ENCODE assay signal across 8 cellular contexts in genomic region chr16:29972992-29973383, GRCh38. TPM values are rescaled to one million over a fixed set of nuclear protein-coding genes. Genes with fewer than 3 reads are reported as not detected.
A peak's percentile ranks its signal among the peaks of the same experiment; 100 is the strongest.
DNase-seq lines count a peak whose midpoint lies in the region; ATAC-seq and TF ChIP-seq lines count a peak whose summit lies in the region.

No MANE protein-coding gene starts in this region.

- intact Hi-C loops in left ventricle myocardium inferior (cut with micrococcal nuclease) (no loop called here), right cardiac atrium (cut with DNase I) (no loop called here), MCF 10A (cut with micrococcal nuclease) (no loop called here), vagina (cut with DNase I) (no loop called here), ascending aorta (cut with DNase I) (loop anchor here (1.0 to 5.0 kb wide), 5 partner anchors 12 to 166 kb away; partner anchors contain the start of genes CDIPT, INO80E, KCTD13 and MAZ)
- intact Hi-C loops in naive thymus-derived CD4-positive, alpha-beta T cell (cut with micrococcal nuclease) = loop anchor here (1.0 to 10.0 kb wide), 9 partner anchors 11 to 432 kb away; partner anchors contain the start of genes CDIPT (in 2 of the 2), INO80E (in 2 of the 2), KCTD13 (in 2 of the 2) and ASPHD1 (in 1 of the 2)

- ATAC-seq in right cardiac atrium = no peak
- ATAC-seq in naive thymus-derived CD4-positive, alpha-beta T cell = no peak
- ATAC-seq in GM18498 (IDR thresholded peaks at IDR 0.05; ENCODE audit: unreplicated experiment) = no peak

- CTCF ChIA-PET in MCF 10A (lab: Yijun Ruan, JAX) = interaction anchor here (0.6 to 1.2 kb wide), 12 partner anchors 20 to 1658 kb away, joined by 3 to 6 read pairs (median 4); partner anchors contain the start of genes HIRIP3, PAGR1, TBX6 and TLCD3B
- CTCF ChIA-PET in naive thymus-derived CD4-positive, alpha-beta T cell (lab: Charles Lee) = interaction anchor here (0.6 to 1.8 kb wide), 7 partner anchors 13 to 1432 kb away, joined by 3 to 8 read pairs (median 3); partner anchors contain the start of gene KCTD13

- no peaks in the 10 kb centered on the region for H3K27me3 Mint-ChIP-seq in MCF 10A (ENCODE audit: insufficient read depth, unreplicated experiment)
- no peaks in the 10 kb centered on the region for H3K27me3 Mint-ChIP-seq in naive thymus-derived CD4-positive, alpha-beta T cell

- peak overlapping the region; percentile 96 for H3K27ac ChIP-seq in left ventricle myocardium inferior (replicated peaks)
- no peak overlapping the region for H3K27ac ChIP-seq in right cardiac atrium (ENCODE audit: low read length)
- H3K27ac ChIP-seq in naive thymus-derived CD4-positive, alpha-beta T cell (ENCODE audit: low read depth, low read length) = peak overlapping the region; percentile 78
- H3K27ac ChIP-seq in vagina = peak overlapping the region; percentile 80
- no peak overlapping the region for H3K27ac ChIP-seq in ascending aorta

- no TSS peak for BruUV-seq in MCF 10A (replicated peaks; lab: Mats Ljungman, UMichigan)

- H3K4me3 Mint-ChIP-seq in MCF 10A (ENCODE audit: unreplicated experiment) = peak overlapping the region; percentile 96
- peak overlapping the region; percentile 80 to 97 (median 94) for H3K4me3 Mint-ChIP-seq in naive thymus-derived CD4-positive, alpha-beta T cell

- H3K4me1 Mint-ChIP-seq in MCF 10A (ENCODE audit: insufficient read depth, unreplicated experiment) = peaks cover 27% of the 10 kb centered on the region
- peaks cover 23 to 43% (median 37%) of the 10 kb centered on the region in 7 donors for H3K4me1 Mint-ChIP-seq in naive thymus-derived CD4-positive, alpha-beta T cell

- H3K36me3 Mint-ChIP-seq in MCF 10A (ENCODE audit: insufficient read depth, unreplicated experiment) = peaks cover 39% of the 10 kb centered on the region
- peaks cover 8 to 23% (median 14%) of the 10 kb centered on the region in 5 donors for H3K36me3 Mint-ChIP-seq in naive thymus-derived CD4-positive, alpha-beta T cell

- POLR2A ChIA-PET in MCF 10A (lab: Yijun Ruan, JAX) = interaction anchor here (0.6 to 5.8 kb wide), 27 partner anchors 11 to 214 kb away, joined by 3 to 75 read pairs (median 4); partner anchors contain the start of genes ASPHD1, CDIPT, HIRIP3 and INO80E
- POLR2A ChIA-PET in naive thymus-derived CD4-positive, alpha-beta T cell (lab: Charles Lee) = interaction anchor here (0.6 to 6.4 kb wide), 21 partner anchors 11 to 990 kb away, joined by 3 to 79 read pairs (median 5); partner anchors contain the start of genes ALDOA, CDIPT, HIRIP3 and INO80E

- H3K4me1 ChIP-seq in left ventricle myocardium inferior = peaks cover 47% of the 10 kb centered on the region
- H3K4me1 ChIP-seq in right cardiac atrium (ENCODE audit: control insufficient read depth, insufficient read depth, low read length) = peaks cover 11% of the 10 kb centered on the region
- H3K4me1 ChIP-seq in naive thymus-derived CD4-positive, alpha-beta T cell (ENCODE audit: control insufficient read depth in 2 of 2, insufficient read depth in 2 of 2, low read length in 2 of 2) = peaks cover 20 to 23% of the 10 kb centered on the region in 2 donors
- peaks cover 38% of the 10 kb centered on the region for H3K4me1 ChIP-seq in vagina
- H3K4me1 ChIP-seq in ascending aorta = peaks cover 12 to 24% of the 10 kb centered on the region in 2 donors

- TF ChIP-seq CTCF in left ventricle myocardium inferior (IDR thresholded peaks at IDR 0.05; ENCODE audit: borderline replicate concordance) (no peak), MCF 10A (IDR thresholded peaks at IDR 0.05; ENCODE audit: unreplicated experiment) (no peak), vagina (IDR thresholded peaks at IDR 0.05) (no peak), ascending aorta (IDR thresholded peaks at IDR 0.05) (no peak)

- DNase-seq in left ventricle myocardium inferior (no peak), right cardiac atrium (no peak), MCF 10A (ENCODE audit: unreplicated experiment) (no peak), vagina (ENCODE audit: extremely low spot score in 2 of 2) (no peak), NCI-H2107 treated with DMSO at 0.1 percent for 48 hours (lab: John Stamatoyannopoulos, UW; ENCODE audit: unreplicated experiment) (no peak), ascending aorta (ENCODE audit: low spot score in 2 of 2) (no peak)
- DNase-seq in naive thymus-derived CD4-positive, alpha-beta T cell = no peak

- H3K36me3 ChIP-seq in left ventricle myocardium inferior (peaks cover 26% of the 10 kb centered on the region), vagina (peaks cover 0 to 23% of the 10 kb centered on the region in 2 donors), ascending aorta (peaks cover 27 to 34% of the 10 kb centered on the region in 2 donors)
- peaks cover 0 to 22% (median 0%) of the 10 kb centered on the region in 3 experiments for H3K36me3 ChIP-seq in naive thymus-derived CD4-positive, alpha-beta T cell (ENCODE audit: control insufficient read depth in 2 of 3, insufficient read depth in 3 of 3, low read length in 3 of 3)

- H3K4me3 ChIP-seq in left ventricle myocardium inferior = peak overlapping the region; percentile 97
- no peak overlapping the region for H3K4me3 ChIP-seq in right cardiac atrium (ENCODE audit: low read length)
- H3K4me3 ChIP-seq in naive thymus-derived CD4-positive, alpha-beta T cell (ENCODE audit: low read length) = peak overlapping the region; percentile 98
- H3K4me3 ChIP-seq in vagina = peak overlapping the region; percentile 58 to 80
- peak overlapping the region in 1 of 2 donors; percentile 93 for H3K4me3 ChIP-seq in ascending aorta

- H3K27ac Mint-ChIP-seq in MCF 10A (ENCODE audit: low read depth, unreplicated experiment) = peak overlapping the region; percentile 98
- H3K27ac Mint-ChIP-seq in naive thymus-derived CD4-positive, alpha-beta T cell = peak overlapping the region; percentile 64 to 93 (median 91)

- no peaks in the 10 kb centered on the region for H3K9me3 Mint-ChIP-seq in MCF 10A (ENCODE audit: unreplicated experiment)
- peaks cover 0 to 2% (median 0%) of the 10 kb centered on the region in 11 donors for H3K9me3 Mint-ChIP-seq in naive thymus-derived CD4-positive, alpha-beta T cell

- no peaks in the 10 kb centered on the region for H3K27me3 ChIP-seq in left ventricle myocardium inferior (ENCODE audit: low read depth)
- H3K27me3 ChIP-seq in right cardiac atrium (ENCODE audit: control insufficient read depth, insufficient read depth) = no peaks in the 10 kb centered on the region
- no peaks in the 10 kb centered on the region for H3K27me3 ChIP-seq in naive thymus-derived CD4-positive, alpha-beta T cell (ENCODE audit: control insufficient read depth in 2 of 2, insufficient read depth in 2 of 2, low read length in 2 of 2)
- H3K27me3 ChIP-seq in vagina = no peaks in the 10 kb centered on the region
- H3K27me3 ChIP-seq in ascending aorta = no peaks in the 10 kb centered on the region

- WGBS in right cardiac atrium = 58% methylated on average over 6 of the region's 6 CpGs

- H3K9me3 ChIP-seq in left ventricle myocardium inferior (replicated peaks) (no peaks in the 10 kb centered on the region), right cardiac atrium (ENCODE audit: control insufficient read depth, low read length) (no peaks in the 10 kb centered on the region), vagina (no peaks in the 10 kb centered on the region), ascending aorta (no peaks in the 10 kb centered on the region)
- no peaks in the 10 kb centered on the region for H3K9me3 ChIP-seq in naive thymus-derived CD4-positive, alpha-beta T cell (ENCODE audit: control insufficient read depth in 2 of 3, low read length in 3 of 3)

- TF ChIP-seq POLR2A in vagina (IDR thresholded peaks at IDR 0.05) = no peak

RNA-seq across cellular contexts. Expression of gene TAOK2, which starts 0.7 kb away (rescaled TPM):
- total RNA-seq in left ventricle myocardium inferior = 34.3 TPM
- 10 to 100 TPM; 37.2 to 40.1 (median 39.4) TPM for total RNA-seq in right cardiac atrium
- 38.3 TPM for polyA plus RNA-seq in right cardiac atrium
- 29.3 and 33.1 TPM in 2 replicates for total RNA-seq in MCF 10A (2022)
- total RNA-seq in naive thymus-derived CD4-positive, alpha-beta T cell = 10 to 100 TPM; 19.4 to 48.5 (median 42.9) TPM
- 1 to 10 TPM; 2.9 to 8.1 TPM for polyA plus RNA-seq in naive thymus-derived CD4-positive, alpha-beta T cell
- 33.1 TPM for total RNA-seq in vagina
- total RNA-seq in ascending aorta = 101 TPM

RNA-seq across cellular contexts. Expression of gene TMEM219, which starts 11.1 kb away (rescaled TPM):
- total RNA-seq in left ventricle myocardium inferior (63.2 TPM), right cardiac atrium (10 to 100 TPM; 79.7 to 90.4 (median 82.1) TPM), MCF 10A (2022) (62.1 and 68.1 TPM in 2 replicates), vagina (85.7 TPM), ascending aorta (49.2 TPM)
- polyA plus RNA-seq in right cardiac atrium = 97.4 TPM
- 10 to 100 TPM; 64.3 to 89.7 (median 74.0) TPM for total RNA-seq in naive thymus-derived CD4-positive, alpha-beta T cell
- polyA plus RNA-seq in naive thymus-derived CD4-positive, alpha-beta T cell = 100 to 1,000 TPM; 205 to 212 TPM

RNA-seq across cellular contexts. Expression of gene HIRIP3, which starts 22.4 kb away (rescaled TPM):
- total RNA-seq in left ventricle myocardium inferior (18.8 TPM), right cardiac atrium (10 to 100 TPM; 11.6 to 21.7 (median 17.5) TPM), MCF 10A (2022) (12.9 and 20.7 TPM in 2 replicates), vagina (7.1 TPM), ascending aorta (2.0 TPM)
- 19.1 TPM for polyA plus RNA-seq in right cardiac atrium
- 10 to 100 TPM; 14.4 to 37.6 (median 17.2) TPM for total RNA-seq in naive thymus-derived CD4-positive, alpha-beta T cell
- polyA plus RNA-seq in naive thymus-derived CD4-positive, alpha-beta T cell = 10 to 100 TPM; 22.6 to 32.9 TPM

RNA-seq across cellular contexts. Expression of gene INO80E, which starts 23.1 kb away (rescaled TPM):
- total RNA-seq in left ventricle myocardium inferior (29.0 TPM), right cardiac atrium (10 to 100 TPM; 32.7 to 44.6 (median 37.1) TPM), MCF 10A (2022) (82.0 and 90.1 TPM in 2 replicates), vagina (32.7 TPM), ascending aorta (44.1 TPM)
- polyA plus RNA-seq in right cardiac atrium = 59.1 TPM
- 100 to 1,000 TPM in 2 of 5 experiments, 10 to 100 TPM in 3; 71.7 to 141 (median 95.8) TPM for total RNA-seq in naive thymus-derived CD4-positive, alpha-beta T cell
- 1 to 10 TPM; 4.3 to 9.3 TPM for polyA plus RNA-seq in naive thymus-derived CD4-positive, alpha-beta T cell

RNA-seq across cellular contexts. Expression of gene DOC2A, which starts 37.8 kb away (rescaled TPM):
- total RNA-seq in left ventricle myocardium inferior = 0.66 TPM
- under 1 TPM; 0.40 to 0.59 (median 0.47) TPM for total RNA-seq in right cardiac atrium
- polyA plus RNA-seq in right cardiac atrium = 0.77 TPM
- total RNA-seq in MCF 10A (2022) = 1.2 TPM in 2 replicates
- under 1 TPM in 2 of 5 experiments, not detected in 3; 0.46 to 0.54 TPM for total RNA-seq in naive thymus-derived CD4-positive, alpha-beta T cell
- under 1 TPM in 1 of 2 donors, not detected in 1; 0.18 TPM for polyA plus RNA-seq in naive thymus-derived CD4-positive, alpha-beta T cell
- 2.2 TPM for total RNA-seq in vagina
- total RNA-seq in ascending aorta = not detected

Comparison
In these comparisons a context has a peak if more than half of its experiments do, and no peak if none do; other contexts are left out.
1. H3K27ac ChIP-seq: peak in left ventricle myocardium inferior (single experiment), naive thymus-derived CD4-positive, alpha-beta T cell (single experiment) and vagina (single experiment); none in right cardiac atrium (single experiment) and ascending aorta (0 of 2).
2. intact Hi-C loops: an anchor here in naive thymus-derived CD4-positive, alpha-beta T cell (1.0 to 10.0 kb wide) and ascending aorta (1.0 to 5.0 kb wide); none called in left ventricle myocardium inferior, right cardiac atrium, MCF 10A and vagina.